Comparison of ENCODE assay signal across 8 cellular contexts in the genomic region with DNA sequence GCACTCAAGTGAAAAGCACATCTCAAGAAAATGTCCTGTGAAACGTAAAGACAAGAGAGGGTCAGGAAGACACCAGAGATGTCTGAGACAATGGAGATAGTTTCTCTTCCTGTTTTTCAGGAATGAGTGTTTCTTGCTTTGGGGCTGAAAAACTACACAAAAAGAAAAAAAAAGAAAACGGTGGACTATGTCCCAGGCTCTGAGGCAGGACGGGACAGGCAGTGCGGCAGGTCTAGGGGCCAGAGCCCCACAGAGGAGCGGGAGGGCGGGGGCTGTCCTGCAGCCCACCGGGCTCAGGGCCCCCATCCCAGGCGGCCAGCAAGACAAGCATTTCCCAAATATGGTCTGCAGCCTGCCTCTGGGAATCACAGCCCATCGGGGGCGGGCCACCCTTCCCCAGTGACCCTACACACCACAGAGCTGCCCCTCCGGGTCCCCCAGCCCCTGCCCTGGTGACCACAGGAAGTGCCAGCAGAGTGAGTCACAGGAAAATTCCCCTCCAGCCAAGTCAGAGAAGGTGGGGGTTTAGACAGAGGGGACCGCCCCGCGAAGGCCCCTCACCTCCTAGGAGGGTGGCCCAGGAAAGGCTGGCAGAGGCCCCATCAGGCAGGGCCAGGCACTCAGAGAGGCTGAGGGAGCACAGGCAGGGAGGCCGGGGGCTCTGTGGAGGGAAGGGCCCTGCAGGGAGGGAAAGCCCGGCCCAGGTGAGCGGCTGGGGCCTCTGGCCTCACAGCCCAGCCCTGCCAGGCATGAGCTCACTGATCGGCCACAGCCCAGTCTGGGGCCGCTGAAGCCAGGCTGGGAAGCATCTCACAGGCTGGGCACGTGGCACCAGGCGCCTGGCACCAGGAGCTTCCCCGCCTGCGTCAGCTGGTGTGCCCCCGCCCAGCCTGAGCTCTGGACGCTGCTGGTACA. TPM values are rescaled to one million over a fixed set of nuclear protein-coding genes. Genes with fewer than 3 reads are reported as not detected.
DNase-seq lines count a peak whose midpoint lies in the region; ATAC-seq and TF ChIP-seq lines count a peak whose summit lies in the region.

No MANE protein-coding gene starts in this region.

- H4K8ac ChIP-seq in H9 (replicated peaks; ENCODE audit: insufficient read length, low read depth, low read length), result no peak overlapping the region

- CTCF ChIA-PET in AG04449 (lab: Yijun Ruan, JAX), result interaction anchor here (1.0 to 4.2 kb wide), 5 partner anchors 12 to 162 kb away, joined by 3 to 29 read pairs (median 3); no protein-coding TSS in a partner anchor

- no peak overlapping the region for H2BK5ac ChIP-seq in H9 (ENCODE audit: insufficient read length, low read length)

- H2AFZ ChIP-seq in H9 (ENCODE audit: low read length), result no peak overlapping the region

- H4K20me1 ChIP-seq in H9 (ENCODE audit: control insufficient read depth, insufficient read depth, insufficient read length), result no peaks in the 10 kb centered on the region

- H4K91ac ChIP-seq in H9 (ENCODE audit: insufficient read length, low read depth, low read length), result peak overlapping the region; percentile 70

- peak overlapping the region; percentile 25 for H3K4me3 ChIP-seq in AG04449 (ENCODE audit: low read depth, low read length)

- peak; percentile 87 for DNase-seq in AG04449 (ENCODE audit: low read depth, low spot score)
- DNase-seq in H9, result peak; percentile 95
- DNase-seq in SW 1271 (lab: John Stamatoyannopoulos, UW), result peak; percentile 89
- DNase-seq in foreskin keratinocyte, result peak; percentile 72 to 86
- DNase-seq in non-pigmented ciliary epithelial cell (ENCODE audit: low read depth), result peak; percentile 85
- DNase-seq in NCI-H2081 treated with DMSO at 0.1 percent for 48 hours (lab: John Stamatoyannopoulos, UW), result no peak
- DNase-seq in stimulated activated CD4-positive, alpha-beta T cell treated with anti-CD3 and anti-CD28 coated beads, Interleukin-4, amount 100 ng/mL, for 1 hour, result no peak
- no peak for DNase-seq in NCI-H187 (lab: John Stamatoyannopoulos, UW)

- no CpG with 5 or more reads among the region's 25 CpGs for WGBS in H9 (ENCODE audit: extremely low coverage, insufficient read length, low lambda C conversion rate)

- ATAC-seq in foreskin keratinocyte, result peak; percentile 86

- no peak overlapping the region for H2BK20ac ChIP-seq in H9 (ENCODE audit: low read depth, low read length, poor library complexity, severe bottlenecking)

- peaks cover 41 to 50% of the 10 kb centered on the region in 2 experiments for H3K4me1 Mint-ChIP-seq in H9

- H3K9me3 ChIP-seq in H9 (ENCODE audit: control insufficient read depth, low read depth, low read length), result no peaks in the 10 kb centered on the region

- peaks cover 49% of the 10 kb centered on the region; the same call in 1 of the 2 replicates for H3K79me2 ChIP-seq in H9 (ENCODE audit: insufficient read depth, low read length)

- no peak overlapping the region for H3K9ac ChIP-seq in H9 (ENCODE audit: extremely low read depth, insufficient read length, low read length)

- no peak overlapping the region for H3K56ac ChIP-seq in H9 (ENCODE audit: insufficient read length, low read depth, low read length)

- peaks cover 13% of the 10 kb centered on the region for H3K79me1 ChIP-seq in H9 (ENCODE audit: insufficient read depth, low read depth, low read length, poor library complexity, severe bottlenecking)

- H2BK15ac ChIP-seq in H9 (ENCODE audit: low read depth, low read length), result no peak overlapping the region

- H3K36me3 Mint-ChIP-seq in H9 (ENCODE audit: insufficient read depth in 1 of 3, low read depth in 3 of 3), result peaks cover 31 to 39% (median 34%) of the 10 kb centered on the region in 3 experiments; a peak in 6 of 7 replicates

- H3K4ac ChIP-seq in H9 (ENCODE audit: low read depth, low read length), result peak overlapping the region; percentile 38

- no peaks in the 10 kb centered on the region for H3K23me2 ChIP-seq in H9 (ENCODE audit: insufficient read length, low read depth, low read length, poor library complexity, severe bottlenecking)

- peak overlapping the region; percentile 78 for H3K18ac ChIP-seq in H9 (ENCODE audit: insufficient read length, low read depth, low read length)

- H3K14ac ChIP-seq in H9 (ENCODE audit: insufficient read depth, low read length), result peak overlapping the region; percentile 60

- no peak overlapping the region for H2BK120ac ChIP-seq in H9 (ENCODE audit: low read depth, low read length, poor library complexity, severe bottlenecking)

- no peaks in the 10 kb centered on the region; the same call in 1 of the 2 replicates for H3K27me3 Mint-ChIP-seq in H9 (ENCODE audit: low read depth)

- no peak overlapping the region for H2BK12ac ChIP-seq in H9 (ENCODE audit: insufficient read length, low read depth, low read length)

- TF ChIP-seq CTCF in AG04449 (IDR thresholded peaks at IDR 0.05; ENCODE audit: insufficient read depth, low read length, missing control alignments), result no peak
- no peak for TF ChIP-seq CTCF in H9 (conservative IDR thresholded peaks at IDR 0.05)
- TF ChIP-seq CTCF in foreskin keratinocyte (conservative IDR thresholded peaks at IDR 0.05), result no peak

- H3K27me3 ChIP-seq in H9 (ENCODE audit: insufficient read depth, low read length) (no peaks in the 10 kb centered on the region), foreskin keratinocyte (no peaks in the 10 kb centered on the region)

- H3K27ac Mint-ChIP-seq in H9, result peak overlapping the region; percentile 90 to 99 (median 97)

- no peak overlapping the region for H3K4me2 ChIP-seq in H9 (ENCODE audit: insufficient read depth, insufficient read length, low read length)

- H3K4me1 ChIP-seq in H9 (ENCODE audit: insufficient read depth, low read length) (peaks cover 2% of the 10 kb centered on the region; the same call in 1 of the 2 replicates), foreskin keratinocyte (peaks cover 29% of the 10 kb centered on the region)

- H4K5ac ChIP-seq in H9 (ENCODE audit: insufficient read length, low read depth, low read length), result no peak overlapping the region

- POLR2A ChIA-PET in AG04449 (lab: Yijun Ruan, JAX), result interaction anchor here (0.7 to 2.1 kb wide), 9 partner anchors 9 to 140 kb away, joined by 3 to 16 read pairs (median 4); no protein-coding TSS in a partner anchor

- H3K4me3 Mint-ChIP-seq in H9, result peak overlapping the region in 1 of 2 experiments; percentile 38; a peak in 1 of 5 replicates

- no peak overlapping the region for H2AK5ac ChIP-seq in H9 (ENCODE audit: insufficient read length, low read length)

- H3K27ac ChIP-seq in H9 (ENCODE audit: insufficient read length, low read depth, low read length) (no peak overlapping the region), foreskin keratinocyte (peak overlapping the region; percentile 57)

- no peak overlapping the region for H3K23ac ChIP-seq in H9 (ENCODE audit: insufficient read length, low read depth, low read length)

- H3T11ph ChIP-seq in H9 (ENCODE audit: low read length), result no peak overlapping the region

- H3K9me3 Mint-ChIP-seq in H9, result no peaks in the 10 kb centered on the region

RNA-seq across cellular contexts. Expression of a gene that starts 6.3 kb away (rescaled TPM):
- total RNA-seq in H9 (2021), result 97.1 and 102 TPM in 2 replicates
- 78.2 and 80.5 TPM in 2 replicates for total RNA-seq in foreskin keratinocyte
- polyA plus RNA-seq in foreskin keratinocyte, result 71.8 and 72.2 TPM in 2 replicates

RNA-seq across cellular contexts. Expression of a gene that starts 26.3 kb away (rescaled TPM):
- total RNA-seq in H9 (2021) (not detected in 2 replicates), foreskin keratinocyte (not detected in 2 replicates)
- not detected in 2 replicates for polyA plus RNA-seq in foreskin keratinocyte

RNA-seq across cellular contexts. Expression of a gene that starts 38.1 kb away (rescaled TPM):
- total RNA-seq in H9 (2021), result not detected in 2 replicates
- not detected in 2 replicates for total RNA-seq in foreskin keratinocyte
- not detected in 2 replicates for polyA plus RNA-seq in foreskin keratinocyte

Comparison
In these comparisons a context has a peak if more than half of its experiments do, and no peak if none do; other contexts are left out.
1. DNase-seq: peak in AG04449 (single experiment), H9 (single experiment), SW 1271 (2 of 2), foreskin keratinocyte (2 of 2) and non-pigmented ciliary epithelial cell (single experiment); none in NCI-H2081 treated with DMSO at 0.1 percent for 48 hours (single experiment), stimulated activated CD4-positive, alpha-beta T cell treated with anti-CD3 and anti-CD28 coated beads, Interleukin-4, amount 100 ng/mL, for 1 hour (single experiment) and NCI-H187 (0 of 2).